Comparison of ENCODE assay signal across 1 cellular context in genomic region chr17:74769856-74770497, GRCh38.
TF ChIP-seq lines count a peak whose summit lies in the region.

No MANE protein-coding gene starts in this region.

TF ChIP-seq in HepG2, 621 proteins besides CTCF, POLR2A, EP300 and RAD21 (continued from another document):
- TF ChIP-seq ZBTB14 (CRISPR knock-in tag; IDR thresholded peaks at IDR 0.05) (no peak), IKZF1 (IDR thresholded peaks at IDR 0.05) (no peak), HMG20A (CRISPR knock-in tag; IDR thresholded peaks at IDR 0.05; ENCODE audit: borderline replicate concordance) (no peak), AFF4 (CRISPR knock-in tag; IDR thresholded peaks at IDR 0.05) (no peak), NR2F6 (IDR thresholded peaks at IDR 0.05) (no peak), NR2F6 (CRISPR knock-in tag; IDR thresholded peaks at IDR 0.05) (no peak), KDM4B (CRISPR knock-in tag; IDR thresholded peaks at IDR 0.05) (no peak), PLSCR1 (CRISPR knock-in tag; IDR thresholded peaks at IDR 0.05; ENCODE audit: borderline replicate concordance) (no peak), LCORL (IDR thresholded peaks at IDR 0.05) (no peak), LCORL (CRISPR knock-in tag; IDR thresholded peaks at IDR 0.05) (0 out of 2 replicates have a peak, but pooled peaks have one; percentile 4), ZNF724P (CRISPR knock-in tag; IDR thresholded peaks at IDR 0.05; ENCODE audit: borderline replicate concordance) (peak; percentile 88), ZNF841 (CRISPR knock-in tag; IDR thresholded peaks at IDR 0.05; ENCODE audit: borderline replicate concordance) (no peak), KAT7 (CRISPR knock-in tag; IDR thresholded peaks at IDR 0.05; ENCODE audit: borderline replicate concordance) (no peak), SNAPC5 (CRISPR knock-in tag; IDR thresholded peaks at IDR 0.05; ENCODE audit: borderline replicate concordance) (no peak), CAMTA2 (CRISPR knock-in tag; IDR thresholded peaks at IDR 0.05; ENCODE audit: borderline replicate concordance) (no peak), ZNF263 (CRISPR knock-in tag; IDR thresholded peaks at IDR 0.05) (no peak; the same call in 1 of the 2 replicates), ZNF253 (CRISPR knock-in tag; IDR thresholded peaks at IDR 0.05; ENCODE audit: borderline replicate concordance) (0 out of 2 replicates have a peak, but pooled peaks have one; percentile 70), ZNF10 (CRISPR knock-in tag; IDR thresholded peaks at IDR 0.05; ENCODE audit: borderline replicate concordance, low read depth) (no peak), REPIN1 (CRISPR knock-in tag; IDR thresholded peaks at IDR 0.05; ENCODE audit: borderline replicate concordance, low read depth) (no peak), DZIP1 (CRISPR knock-in tag; IDR thresholded peaks at IDR 0.05) (0 out of 2 replicates have a peak, but pooled peaks have one; percentile 32), TAF15 (IDR thresholded peaks at IDR 0.05; ENCODE audit: low read depth, low read length, poor library complexity, severe bottlenecking) (no peak), ZNF839 (CRISPR knock-in tag; IDR thresholded peaks at IDR 0.05; ENCODE audit: borderline replicate concordance) (no peak), CCDC6 (CRISPR knock-in tag; IDR thresholded peaks at IDR 0.05) (no peak), TIGD3 (CRISPR knock-in tag; IDR thresholded peaks at IDR 0.05; ENCODE audit: borderline replicate concordance) (no peak), HNRNPH1 (optimal IDR thresholded peaks at IDR 0.05; ENCODE audit: low read depth, low read length) (peak; percentile 32), GLI4 (CRISPR knock-in tag; IDR thresholded peaks at IDR 0.05; ENCODE audit: borderline replicate concordance) (0 out of 2 replicates have a peak, but pooled peaks have one; percentile 9), GRHL1 (CRISPR knock-in tag; conservative IDR thresholded peaks at IDR 0.05) (no peak), HOXD1 (CRISPR knock-in tag; IDR thresholded peaks at IDR 0.05) (no peak), ZNF260 (CRISPR knock-in tag; IDR thresholded peaks at IDR 0.05; ENCODE audit: borderline replicate concordance, low read depth) (0 out of 2 replicates have a peak, but pooled peaks have one; percentile 21), RXRA (CRISPR knock-in tag; IDR thresholded peaks at IDR 0.05) (no peak), MEIS1 (CRISPR knock-in tag; IDR thresholded peaks at IDR 0.05; ENCODE audit: borderline replicate concordance) (no peak), PAF1 (CRISPR knock-in tag; IDR thresholded peaks at IDR 0.05) (peak; percentile 50; the same call in 1 of the 2 replicates), RNF2 (conservative IDR thresholded peaks at IDR 0.05; ENCODE audit: low read depth) (no peak), TFE3 (CRISPR knock-in tag; IDR thresholded peaks at IDR 0.05) (no peak)
